1 cellular context compared by ENCODE assay signal in the genomic region with DNA sequence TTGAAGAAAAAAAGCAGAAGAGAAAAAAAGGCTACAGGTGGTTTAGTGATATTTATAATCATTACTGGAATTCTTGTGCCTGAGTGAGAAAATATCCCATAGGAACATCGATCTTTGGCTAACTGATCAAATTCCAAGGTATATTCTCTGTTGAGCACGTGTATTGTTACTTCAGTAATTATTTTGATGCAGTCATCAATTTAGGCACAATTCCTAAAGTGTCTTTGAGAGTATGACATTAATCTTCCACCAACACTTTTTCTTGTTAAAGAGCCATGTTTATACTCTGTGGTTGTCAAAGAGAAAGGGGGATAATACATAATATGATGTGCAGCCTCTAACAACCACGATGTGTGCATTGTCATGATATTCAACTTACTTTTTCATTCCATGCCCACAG.
TF ChIP-seq lines count a peak whose summit lies in the region.

No MANE protein-coding gene starts in this region.

TF ChIP-seq in IMR-90, 13 proteins besides CTCF, POLR2A, EP300 and RAD21:
- TF ChIP-seq MAFK (IDR thresholded peaks at IDR 0.05; ENCODE audit: low read depth, low read length) (peak; percentile 39), CEBPB (IDR thresholded peaks at IDR 0.05; ENCODE audit: low read depth, low read length) (no peak)
